Comparison of ENCODE assay signal across 1 cellular context in genomic region chr20:50129662-50130345, GRCh38.
TF ChIP-seq lines count a peak whose summit lies in the region.

No MANE protein-coding gene starts in this region.

TF ChIP-seq in K562, 482 proteins besides CTCF, POLR2A, EP300 and RAD21 (continued from another document and continues in another):
- no peak for TF ChIP-seq MEF2A (IDR thresholded peaks at IDR 0.05; ENCODE audit: control insufficient read depth, low read depth, low read length)
- no peak for TF ChIP-seq U2AF1 (optimal IDR thresholded peaks at IDR 0.05; ENCODE audit: low read depth, low read length)
- no peak for TF ChIP-seq TAF7 (tag; IDR thresholded peaks at IDR 0.05)
- TF ChIP-seq ARHGAP35 (IDR thresholded peaks at IDR 0.05; ENCODE audit: partially characterized antibody) = no peak
- no peak for TF ChIP-seq NFE2 (IDR thresholded peaks at IDR 0.05; ENCODE audit: low read depth)
- TF ChIP-seq ZBTB40 (IDR thresholded peaks at IDR 0.05) = no peak
- no peak for TF ChIP-seq ZBTB40 (CRISPR knock-in tag; IDR thresholded peaks at IDR 0.05)
- no peak for TF ChIP-seq ZNF395 (CRISPR knock-in tag; IDR thresholded peaks at IDR 0.05)
- no peak for TF ChIP-seq ZNF551 (CRISPR knock-in tag; IDR thresholded peaks at IDR 0.05)
- no peak for TF ChIP-seq STAT6 (CRISPR knock-in tag; IDR thresholded peaks at IDR 0.05)
- no peak for TF ChIP-seq ZNF175 (CRISPR knock-in tag; IDR thresholded peaks at IDR 0.05; ENCODE audit: low read depth)
- TF ChIP-seq CREB5 (CRISPR knock-in tag; IDR thresholded peaks at IDR 0.05) = no peak
- TF ChIP-seq SNRNP70 (optimal IDR thresholded peaks at IDR 0.05; ENCODE audit: low read depth, low read length) = no peak
- no peak for TF ChIP-seq NFE2L1 (tag; IDR thresholded peaks at IDR 0.05; ENCODE audit: borderline replicate concordance, low read depth)
- TF ChIP-seq RB1 (IDR thresholded peaks at IDR 0.05; ENCODE audit: low read depth) = no peak
- no peak for TF ChIP-seq ZNF124 (CRISPR knock-in tag; IDR thresholded peaks at IDR 0.05)
- no peak for TF ChIP-seq ZFP36 (IDR thresholded peaks at IDR 0.05; ENCODE audit: low read depth, low read length, partially characterized antibody)
- no peak for TF ChIP-seq ZFP1 (CRISPR knock-in tag; IDR thresholded peaks at IDR 0.05)
- no peak for TF ChIP-seq HDAC1 (IDR thresholded peaks at IDR 0.05)
- no peak for TF ChIP-seq KLF6 (CRISPR knock-in tag; IDR thresholded peaks at IDR 0.05; ENCODE audit: borderline replicate concordance)
- TF ChIP-seq ELK3 (CRISPR knock-in tag; IDR thresholded peaks at IDR 0.05) = no peak
- TF ChIP-seq SMAD1 (IDR thresholded peaks at IDR 0.05; ENCODE audit: low read depth, low read length, partially characterized antibody) = no peak
- TF ChIP-seq BDP1 (IDR thresholded peaks at IDR 0.05; ENCODE audit: insufficient read depth, insufficient read length) = no peak
- TF ChIP-seq BRF2 (IDR thresholded peaks at IDR 0.05; ENCODE audit: borderline replicate concordance, insufficient read depth, insufficient read length) = no peak
- no peak for TF ChIP-seq POLR3G (IDR thresholded peaks at IDR 0.05; ENCODE audit: extremely low read depth, insufficient read length, insufficient replicate concordance)
- no peak for TF ChIP-seq AFF1 (IDR thresholded peaks at IDR 0.05; ENCODE audit: low read depth in 1 of 2, partially characterized antibody in 2 of 2)
- no peak for TF ChIP-seq PML (IDR thresholded peaks at IDR 0.05; ENCODE audit: low read length)
- no peak for TF ChIP-seq TBL1XR1 (IDR thresholded peaks at IDR 0.05; ENCODE audit: low read length in 2 of 2)
- TF ChIP-seq GTF2F1 (IDR thresholded peaks at IDR 0.05; ENCODE audit: low read depth, low read length) = no peak
- TF ChIP-seq BRF1 (IDR thresholded peaks at IDR 0.05; ENCODE audit: borderline replicate concordance, extremely low read depth, insufficient read length) = no peak
